ENCODE assay signal across 22 cellular contexts in the genomic region with DNA sequence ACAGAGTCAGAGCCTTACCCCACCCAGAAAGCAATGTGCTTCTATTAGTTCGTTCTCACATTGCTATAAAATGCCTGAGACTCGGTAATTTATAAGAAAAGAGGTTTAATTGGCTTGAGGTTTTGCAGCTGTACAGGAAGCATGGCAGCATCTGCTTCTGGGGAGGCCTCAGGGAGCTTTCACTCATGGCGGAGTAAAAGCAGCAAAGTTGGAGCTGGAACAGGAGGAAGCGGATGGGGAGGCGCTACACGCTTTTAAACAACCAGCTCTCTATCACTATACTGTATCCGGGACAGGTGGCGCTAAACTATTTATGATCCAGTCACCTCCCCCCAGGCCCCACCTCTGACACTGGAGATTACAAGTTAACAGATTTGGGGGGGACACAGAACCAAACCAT.
"Had no signal": no experiment of that assay in that cellular context is flagged by ENCODE, and none has a peak within 500 bp of the region (broad histone marks: within the 10 kb centered on the region; RNA-seq: fewer than 3 reads in every experiment).

No MANE protein-coding gene starts in this region.

- ATAC-seq: activated CD4-positive, alpha-beta T cell treated with anti-CD3 and anti-CD28 coated beads for 36 hours; heart left ventricle; left colon had no signal

- H3K27ac Mint-ChIP-seq: activated CD4-positive, alpha-beta T cell treated with anti-CD3 and anti-CD28 coated beads for 36 hours; activated T-cell treated with anti-CD3 and anti-CD28 coated beads, Interleukin-2, amount 50 U/mL, for 24 hours; type B pancreatic cell had no signal

- H3K27me3 Mint-ChIP-seq: activated CD4-positive, alpha-beta T cell treated with anti-CD3 and anti-CD28 coated beads for 36 hours; activated T-cell treated with anti-CD3 and anti-CD28 coated beads, Interleukin-2, amount 50 U/mL, for 24 hours; type B pancreatic cell had no signal

- H3K9me3 Mint-ChIP-seq: activated T-cell treated with anti-CD3 and anti-CD28 coated beads, Interleukin-2, amount 50 U/mL, for 24 hours; type B pancreatic cell had no signal

- DNase-seq: activated CD4-positive, alpha-beta T cell treated with anti-CD3 and anti-CD28 coated beads for 36 hours; activated CD4-positive, alpha-beta T cell treated with anti-CD3 and anti-CD28 coated beads, Interleukin-2, amount 50 U/mL, for 4 hours; activated CD4-positive, CD25-positive, alpha-beta regulatory T cell; activated naive CD4-positive, alpha-beta T cell treated with Interleukin-2 at 50 U/mL for 16 hours; activated T-cell treated with anti-CD3 and anti-CD28 coated beads, Interleukin-2, amount 50 U/mL, for 24 hours; amygdala; caudate nucleus; foreskin fibroblast; heart left ventricle; hypothalamus; immature natural killer cell; kidney; left colon; mammary epithelial cell; ovary; retina; sigmoid colon; small intestine; stimulated activated CD4-positive, alpha-beta T cell treated with anti-CD3 and anti-CD28 coated beads, Interleukin-4, amount 100 ng/mL, for 24 hours; stimulated activated CD8-positive, alpha-beta memory T cell treated with anti-CD3 and anti-CD28 coated beads, Interleukin-4, amount 100 ng/mL, for 48 hours; stimulated activated naive CD4-positive, alpha-beta T cell treated with Interleukin-2 at 50 U/mL for 16 hours had no signal

- H3K4me3 Mint-ChIP-seq: activated CD4-positive, alpha-beta T cell treated with anti-CD3 and anti-CD28 coated beads for 36 hours; activated T-cell treated with anti-CD3 and anti-CD28 coated beads, Interleukin-2, amount 50 U/mL, for 24 hours; immature natural killer cell; type B pancreatic cell had no signal
